In genomic region chr11:95789506-95790122, GRCh38 we compare ENCODE assay signal across 1 cellular context.
TF ChIP-seq lines count a peak whose summit lies in the region.

TSS of gene FAM76B (minus strand) at chr11:95789782. CDS start at chr11:95789478, 304 bp downstream.

TF ChIP-seq in HepG2, 621 proteins besides CTCF, POLR2A, EP300 and RAD21 (continued from another document and continues in another):
- TF ChIP-seq, protein P1, sequence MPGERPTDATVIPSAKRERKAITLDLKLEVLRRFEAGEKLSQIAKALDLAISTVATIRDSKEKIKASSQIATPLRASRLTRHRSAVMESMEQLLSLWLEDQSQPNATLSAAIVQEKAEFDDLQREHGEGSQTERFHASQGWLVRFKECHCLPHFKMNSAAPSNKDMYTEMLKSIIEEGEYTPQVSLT (CRISPR knock-in tag; IDR thresholded peaks at IDR 0.05; ENCODE audit: borderline replicate concordance, low read depth), result no peak
- TF ChIP-seq, protein P2, sequence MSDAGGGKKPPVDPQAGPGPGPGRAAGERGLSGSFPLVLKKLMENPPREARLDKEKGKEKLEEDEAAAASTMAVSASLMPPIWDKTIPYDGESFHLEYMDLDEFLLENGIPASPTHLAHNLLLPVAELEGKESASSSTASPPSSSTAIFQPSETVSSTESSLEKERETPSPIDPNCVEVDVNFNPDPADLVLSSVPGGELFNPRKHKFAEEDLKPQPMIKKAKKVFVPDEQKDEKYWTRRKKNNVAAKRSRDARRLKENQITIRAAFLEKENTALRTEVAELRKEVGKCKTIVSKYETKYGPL (CRISPR knock-in tag; IDR thresholded peaks at IDR 0.05), result no peak
- TF ChIP-seq PPARG (CRISPR knock-in tag; conservative IDR thresholded peaks at IDR 0.05) (peak; percentile 58; the same call in 1 of the 2 replicates), ISL2 (CRISPR knock-in tag; IDR thresholded peaks at IDR 0.05) (peak; percentile 77), ZSCAN12 (CRISPR knock-in tag; IDR thresholded peaks at IDR 0.05) (no peak), ZNF275 (CRISPR knock-in tag; IDR thresholded peaks at IDR 0.05; ENCODE audit: borderline replicate concordance) (0 out of 2 replicates have a peak, but pooled peaks have one; percentile 36), SCMH1 (CRISPR knock-in tag; IDR thresholded peaks at IDR 0.05; ENCODE audit: borderline replicate concordance) (no peak), ATAD3A (CRISPR knock-in tag; IDR thresholded peaks at IDR 0.05) (no peak), BRD4 (CRISPR knock-in tag; IDR thresholded peaks at IDR 0.05) (no peak; the same call in 1 of the 2 replicates), ZNF292 (CRISPR knock-in tag; IDR thresholded peaks at IDR 0.05; ENCODE audit: borderline replicate concordance, low read depth) (no peak), RXRB (CRISPR knock-in tag; IDR thresholded peaks at IDR 0.05; ENCODE audit: borderline replicate concordance) (peak; percentile 51), ZNF510 (CRISPR knock-in tag; IDR thresholded peaks at IDR 0.05; ENCODE audit: low read depth) (no peak), SMAD3 (CRISPR knock-in tag; IDR thresholded peaks at IDR 0.05) (no peak), TP53 (CRISPR knock-in tag; conservative IDR thresholded peaks at IDR 0.05) (no peak), ZNF564 (CRISPR knock-in tag; IDR thresholded peaks at IDR 0.05) (no peak; the same call in 1 of the 2 replicates), ZNF230 (CRISPR knock-in tag; IDR thresholded peaks at IDR 0.05) (no peak; the same call in 1 of the 2 replicates), ZNF414 (CRISPR knock-in tag; IDR thresholded peaks at IDR 0.05) (0 out of 2 replicates have a peak, but pooled peaks have one; percentile 30), YEATS4 (CRISPR knock-in tag; IDR thresholded peaks at IDR 0.05; ENCODE audit: borderline replicate concordance) (peak; percentile 93), ZBTB37 (CRISPR knock-in tag; IDR thresholded peaks at IDR 0.05) (no peak), NR2C2 (CRISPR knock-in tag; IDR thresholded peaks at IDR 0.05; ENCODE audit: borderline replicate concordance) (peak; percentile 83), NFKBIZ (CRISPR knock-in tag; IDR thresholded peaks at IDR 0.05) (no peak), HMGXB4 (CRISPR knock-in tag; IDR thresholded peaks at IDR 0.05; ENCODE audit: borderline replicate concordance in 1 of 2, low read depth in 1 of 2) (peak; percentile 80 to 87), MTF1 (CRISPR knock-in tag; IDR thresholded peaks at IDR 0.05) (no peak), ARNT2 (CRISPR knock-in tag; IDR thresholded peaks at IDR 0.05; ENCODE audit: low read depth) (peak; percentile 83; the same call in 1 of the 2 replicates), DPF2 (CRISPR knock-in tag; IDR thresholded peaks at IDR 0.05; ENCODE audit: borderline replicate concordance, low read depth) (no peak)
- TF ChIP-seq, protein P3, sequence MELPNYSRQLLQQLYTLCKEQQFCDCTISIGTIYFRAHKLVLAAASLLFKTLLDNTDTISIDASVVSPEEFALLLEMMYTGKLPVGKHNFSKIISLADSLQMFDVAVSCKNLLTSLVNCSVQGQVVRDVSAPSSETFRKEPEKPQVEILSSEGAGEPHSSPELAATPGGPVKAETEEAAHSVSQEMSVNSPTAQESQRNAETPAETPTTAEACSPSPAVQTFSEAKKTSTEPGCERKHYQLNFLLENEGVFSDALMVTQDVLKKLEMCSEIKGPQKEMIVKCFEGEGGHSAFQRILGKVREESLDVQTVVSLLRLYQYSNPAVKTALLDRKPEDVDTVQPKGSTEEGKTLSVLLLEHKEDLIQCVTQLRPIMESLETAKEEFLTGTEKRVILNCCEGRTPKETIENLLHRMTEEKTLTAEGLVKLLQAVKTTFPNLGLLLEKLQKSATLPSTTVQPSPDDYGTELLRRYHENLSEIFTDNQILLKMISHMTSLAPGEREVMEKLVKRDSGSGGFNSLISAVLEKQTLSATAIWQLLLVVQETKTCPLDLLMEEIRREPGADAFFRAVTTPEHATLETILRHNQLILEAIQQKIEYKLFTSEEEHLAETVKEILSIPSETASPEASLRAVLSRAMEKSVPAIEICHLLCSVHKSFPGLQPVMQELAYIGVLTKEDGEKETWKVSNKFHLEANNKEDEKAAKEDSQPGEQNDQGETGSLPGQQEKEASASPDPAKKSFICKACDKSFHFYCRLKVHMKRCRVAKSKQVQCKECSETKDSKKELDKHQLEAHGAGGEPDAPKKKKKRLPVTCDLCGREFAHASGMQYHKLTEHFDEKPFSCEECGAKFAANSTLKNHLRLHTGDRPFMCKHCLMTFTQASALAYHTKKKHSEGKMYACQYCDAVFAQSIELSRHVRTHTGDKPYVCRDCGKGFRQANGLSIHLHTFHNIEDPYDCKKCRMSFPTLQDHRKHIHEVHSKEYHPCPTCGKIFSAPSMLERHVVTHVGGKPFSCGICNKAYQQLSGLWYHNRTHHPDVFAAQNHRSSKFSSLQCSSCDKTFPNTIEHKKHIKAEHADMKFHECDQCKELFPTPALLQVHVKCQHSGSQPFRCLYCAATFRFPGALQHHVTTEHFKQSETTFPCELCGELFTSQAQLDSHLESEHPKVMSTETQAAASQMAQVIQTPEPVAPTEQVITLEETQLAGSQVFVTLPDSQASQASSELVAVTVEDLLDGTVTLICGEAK (IDR thresholded peaks at IDR 0.05), result no peak
- TF ChIP-seq, protein P3 (CRISPR knock-in tag; IDR thresholded peaks at IDR 0.05), result no peak; the same call in 1 of the 2 replicates
- TF ChIP-seq, protein P4, sequence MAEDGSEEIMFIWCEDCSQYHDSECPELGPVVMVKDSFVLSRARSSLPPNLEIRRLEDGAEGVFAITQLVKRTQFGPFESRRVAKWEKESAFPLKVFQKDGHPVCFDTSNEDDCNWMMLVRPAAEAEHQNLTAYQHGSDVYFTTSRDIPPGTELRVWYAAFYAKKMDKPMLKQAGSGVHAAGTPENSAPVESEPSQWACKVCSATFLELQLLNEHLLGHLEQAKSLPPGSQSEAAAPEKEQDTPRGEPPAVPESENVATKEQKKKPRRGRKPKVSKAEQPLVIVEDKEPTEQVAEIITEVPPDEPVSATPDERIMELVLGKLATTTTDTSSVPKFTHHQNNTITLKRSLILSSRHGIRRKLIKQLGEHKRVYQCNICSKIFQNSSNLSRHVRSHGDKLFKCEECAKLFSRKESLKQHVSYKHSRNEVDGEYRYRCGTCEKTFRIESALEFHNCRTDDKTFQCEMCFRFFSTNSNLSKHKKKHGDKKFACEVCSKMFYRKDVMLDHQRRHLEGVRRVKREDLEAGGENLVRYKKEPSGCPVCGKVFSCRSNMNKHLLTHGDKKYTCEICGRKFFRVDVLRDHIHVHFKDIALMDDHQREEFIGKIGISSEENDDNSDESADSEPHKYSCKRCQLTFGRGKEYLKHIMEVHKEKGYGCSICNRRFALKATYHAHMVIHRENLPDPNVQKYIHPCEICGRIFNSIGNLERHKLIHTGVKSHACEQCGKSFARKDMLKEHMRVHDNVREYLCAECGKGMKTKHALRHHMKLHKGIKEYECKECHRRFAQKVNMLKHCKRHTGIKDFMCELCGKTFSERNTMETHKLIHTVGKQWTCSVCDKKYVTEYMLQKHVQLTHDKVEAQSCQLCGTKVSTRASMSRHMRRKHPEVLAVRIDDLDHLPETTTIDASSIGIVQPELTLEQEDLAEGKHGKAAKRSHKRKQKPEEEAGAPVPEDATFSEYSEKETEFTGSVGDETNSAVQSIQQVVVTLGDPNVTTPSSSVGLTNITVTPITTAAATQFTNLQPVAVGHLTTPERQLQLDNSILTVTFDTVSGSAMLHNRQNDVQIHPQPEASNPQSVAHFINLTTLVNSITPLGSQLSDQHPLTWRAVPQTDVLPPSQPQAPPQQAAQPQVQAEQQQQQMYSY (CRISPR knock-in tag; IDR thresholded peaks at IDR 0.05), result no peak
- TF ChIP-seq, protein P5, sequence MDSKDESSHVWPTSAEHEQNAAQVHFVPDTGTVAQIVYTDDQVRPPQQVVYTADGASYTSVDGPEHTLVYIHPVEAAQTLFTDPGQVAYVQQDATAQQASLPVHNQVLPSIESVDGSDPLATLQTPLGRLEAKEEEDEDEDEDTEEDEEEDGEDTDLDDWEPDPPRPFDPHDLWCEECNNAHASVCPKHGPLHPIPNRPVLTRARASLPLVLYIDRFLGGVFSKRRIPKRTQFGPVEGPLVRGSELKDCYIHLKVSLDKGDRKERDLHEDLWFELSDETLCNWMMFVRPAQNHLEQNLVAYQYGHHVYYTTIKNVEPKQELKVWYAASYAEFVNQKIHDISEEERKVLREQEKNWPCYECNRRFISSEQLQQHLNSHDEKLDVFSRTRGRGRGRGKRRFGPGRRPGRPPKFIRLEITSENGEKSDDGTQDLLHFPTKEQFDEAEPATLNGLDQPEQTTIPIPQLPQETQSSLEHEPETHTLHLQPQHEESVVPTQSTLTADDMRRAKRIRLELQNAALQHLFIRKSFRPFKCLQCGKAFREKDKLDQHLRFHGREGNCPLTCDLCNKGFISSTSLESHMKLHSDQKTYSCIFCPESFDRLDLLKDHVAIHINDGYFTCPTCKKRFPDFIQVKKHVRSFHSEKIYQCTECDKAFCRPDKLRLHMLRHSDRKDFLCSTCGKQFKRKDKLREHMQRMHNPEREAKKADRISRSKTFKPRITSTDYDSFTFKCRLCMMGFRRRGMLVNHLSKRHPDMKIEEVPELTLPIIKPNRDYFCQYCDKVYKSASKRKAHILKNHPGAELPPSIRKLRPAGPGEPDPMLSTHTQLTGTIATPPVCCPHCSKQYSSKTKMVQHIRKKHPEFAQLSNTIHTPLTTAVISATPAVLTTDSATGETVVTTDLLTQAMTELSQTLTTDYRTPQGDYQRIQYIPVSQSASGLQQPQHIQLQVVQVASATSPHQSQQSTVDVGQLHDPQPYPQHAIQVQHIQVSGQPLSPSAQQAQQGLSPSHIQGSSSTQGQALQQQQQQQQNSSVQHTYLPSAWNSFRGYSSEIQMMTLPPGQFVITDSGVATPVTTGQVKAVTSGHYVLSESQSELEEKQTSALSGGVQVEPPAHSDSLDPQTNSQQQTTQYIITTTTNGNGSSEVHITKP (CRISPR knock-in tag; IDR thresholded peaks at IDR 0.05; ENCODE audit: low read depth), result peak; percentile 23; the same call in 1 of the 2 replicates
